Comparison of ENCODE assay signal across 10 cellular contexts in the genomic region with DNA sequence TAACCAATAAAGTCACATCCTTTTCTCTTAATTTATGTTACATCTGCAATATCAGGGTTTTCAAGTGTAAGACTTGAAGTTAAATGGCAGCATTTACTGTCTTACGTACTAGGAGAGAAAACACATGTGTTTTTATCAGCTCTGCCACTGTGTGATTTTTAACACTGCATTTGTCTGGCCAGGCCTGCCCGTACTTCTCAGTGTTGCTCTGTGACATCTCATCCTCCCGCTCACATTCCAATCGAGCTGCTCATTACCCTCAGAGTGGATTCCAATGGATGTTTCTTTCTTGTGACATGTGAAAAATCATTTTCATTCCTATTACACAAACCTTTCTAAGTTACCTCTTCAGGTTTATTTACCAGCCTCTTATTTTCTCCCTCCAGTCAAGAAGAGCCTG.
A peak's percentile ranks its signal among the peaks of the same experiment; 100 is the strongest.
DNase-seq lines count a peak whose midpoint lies in the region; ATAC-seq and TF ChIP-seq lines count a peak whose summit lies in the region.
"Had no signal": no experiment of that assay in that cellular context is flagged by ENCODE, and none has a peak within 500 bp of the region (broad histone marks: within the 10 kb centered on the region; RNA-seq: fewer than 3 reads in every experiment).

No MANE protein-coding gene starts in this region.

- dilution Hi-C loops in mammary epithelial cell (cut with HindIII; ENCODE audit: low sequenced_read_pairs): no loop called here

- no peaks in the 10 kb centered on the region for H3K27me3 ChIP-seq in HUES48 (ENCODE audit: control insufficient read depth, insufficient read depth, low read length)
- no peaks in the 10 kb centered on the region for H3K27me3 ChIP-seq in mammary epithelial cell (ENCODE audit: insufficient read depth, low read length)
- H3K27me3 ChIP-seq: tibial artery had no signal

- peak overlapping the region; percentile 92 for H3K27ac ChIP-seq in HUES48 (ENCODE audit: low read depth, low read length)
- peak overlapping the region; percentile 88 for H3K27ac ChIP-seq in mammary epithelial cell (ENCODE audit: insufficient read depth, low read depth, low read length)
- H3K27ac ChIP-seq: tibial artery had no signal

- H3K4me1 ChIP-seq in HUES48 (ENCODE audit: control insufficient read depth, insufficient read depth, low read length) (peaks cover 36% of the 10 kb centered on the region), mammary epithelial cell (ENCODE audit: insufficient read depth, low read length) (peaks cover 30% of the 10 kb centered on the region)

- H3K27me3 Mint-ChIP-seq in type B pancreatic cell: peaks cover 3% of the 10 kb centered on the region

- CTCF ChIA-PET in mammary epithelial cell (lab: Charles Lee; ENCODE audit: low non-redundant PET): no interaction called here

- no peak overlapping the region; the same call in 1 of the 2 replicates for H3K9ac ChIP-seq in HUES48 (ENCODE audit: low read depth, low read length)
- H3K9ac ChIP-seq in mammary epithelial cell (ENCODE audit: insufficient read depth, low read length): peak overlapping the region; percentile 28

- no peaks in the 10 kb centered on the region for H3K36me3 Mint-ChIP-seq in type B pancreatic cell

- peaks cover 30% of the 10 kb centered on the region for H3K4me1 Mint-ChIP-seq in type B pancreatic cell (ENCODE audit: unreplicated experiment)

- H3K27ac Mint-ChIP-seq in type B pancreatic cell: peak overlapping the region; percentile 57

- ATAC-seq in HG02973 (IDR thresholded peaks at IDR 0.05; ENCODE audit: unreplicated experiment): no peak

- no peaks in the 10 kb centered on the region for H3K9me3 Mint-ChIP-seq in type B pancreatic cell

- no peaks in the 10 kb centered on the region for H3K36me3 ChIP-seq in HUES48 (ENCODE audit: control insufficient read depth, insufficient read depth, low read length)
- no peaks in the 10 kb centered on the region for H3K36me3 ChIP-seq in mammary epithelial cell (ENCODE audit: insufficient read depth, low read length)
- H3K36me3 ChIP-seq: tibial artery had no signal

- H3K4me3 Mint-ChIP-seq in type B pancreatic cell: no peak overlapping the region

- H3K79me2 ChIP-seq in mammary epithelial cell (ENCODE audit: insufficient read depth, low read length): no peaks in the 10 kb centered on the region

- no peaks in the 10 kb centered on the region for H4K20me1 ChIP-seq in mammary epithelial cell (ENCODE audit: insufficient read depth, low read length)

- TF ChIP-seq CTCF in mammary epithelial cell (conservative IDR thresholded peaks at IDR 0.05 in 1 of 2, IDR thresholded peaks at IDR 0.05 in 1 of 2; ENCODE audit: extremely low read depth in 1 of 2, insufficient read depth in 1 of 2, low read depth in 1 of 2, low read length in 2 of 2) (no peak), type B pancreatic cell (conservative IDR thresholded peaks at IDR 0.05) (no peak)

- WGBS in mammary epithelial cell (ENCODE audit: low coverage, missing lambda C conversion rate): 0% methylated on average over 4 of the region's 4 CpGs

- H3K9me3 ChIP-seq in HUES48 (ENCODE audit: control insufficient read depth, insufficient read depth, low read length) (no peaks in the 10 kb centered on the region), mammary epithelial cell (replicated peaks; ENCODE audit: insufficient read depth, low read length) (no peaks in the 10 kb centered on the region)
- H3K9me3 ChIP-seq: tibial artery had no signal

- no TSS peak for BruUV-seq in mammary epithelial cell (replicated peaks; lab: Mats Ljungman, UMichigan)

- peak overlapping the region; percentile 11; the same call in 1 of the 2 replicates for H3K4me3 ChIP-seq in HUES48 (ENCODE audit: low read depth, low read length)
- H3K4me3 ChIP-seq in mammary epithelial cell (replicated peaks in 1 of 3; ENCODE audit: insufficient read depth in 1 of 3, low read depth in 2 of 3, low read length in 3 of 3): no peak overlapping the region
- H3K4me3 ChIP-seq: skin epidermis, tibial artery had no signal

- H3K4me2 ChIP-seq in mammary epithelial cell (ENCODE audit: insufficient read depth, low read depth, low read length): peak overlapping the region; percentile 60

- no peak overlapping the region for H2AFZ ChIP-seq in mammary epithelial cell (ENCODE audit: low read depth, low read length)

- in situ Hi-C loops in mammary epithelial cell (cut with MboI; ENCODE audit: low sequenced_read_pairs in 2 of 2): no loop called here

- intact Hi-C loops in mammary epithelial cell (cut with micrococcal nuclease): loop anchor here (2.0 to 5.0 kb wide), 3 partner anchors 348 to 1098 kb away; a partner anchor contains a TSS

- DNase-seq in mammary epithelial cell (peak; percentile 79), islet precursor cell (peak; percentile 92), type B pancreatic cell (ENCODE audit: extremely low spot score, unreplicated experiment) (no peak), pons (ENCODE audit: low spot score) (no peak)
- DNase-seq in stimulated activated naive CD4-positive, alpha-beta T cell treated with Interleukin-2 at 50 U/mL for 16 hours (lab: John Stamatoyannopoulos, UW): no peak
- DNase-seq: NCI-H524, tibial artery had no signal

Comparison
In these comparisons a context has a peak if more than half of its experiments do, and no peak if none do; other contexts are left out.
1. DNase-seq: peak in mammary epithelial cell (single experiment) and islet precursor cell (single experiment); none in type B pancreatic cell (single experiment), pons (single experiment) and stimulated activated naive CD4-positive, alpha-beta T cell treated with Interleukin-2 at 50 U/mL for 16 hours (single experiment).